In the genomic region with DNA sequence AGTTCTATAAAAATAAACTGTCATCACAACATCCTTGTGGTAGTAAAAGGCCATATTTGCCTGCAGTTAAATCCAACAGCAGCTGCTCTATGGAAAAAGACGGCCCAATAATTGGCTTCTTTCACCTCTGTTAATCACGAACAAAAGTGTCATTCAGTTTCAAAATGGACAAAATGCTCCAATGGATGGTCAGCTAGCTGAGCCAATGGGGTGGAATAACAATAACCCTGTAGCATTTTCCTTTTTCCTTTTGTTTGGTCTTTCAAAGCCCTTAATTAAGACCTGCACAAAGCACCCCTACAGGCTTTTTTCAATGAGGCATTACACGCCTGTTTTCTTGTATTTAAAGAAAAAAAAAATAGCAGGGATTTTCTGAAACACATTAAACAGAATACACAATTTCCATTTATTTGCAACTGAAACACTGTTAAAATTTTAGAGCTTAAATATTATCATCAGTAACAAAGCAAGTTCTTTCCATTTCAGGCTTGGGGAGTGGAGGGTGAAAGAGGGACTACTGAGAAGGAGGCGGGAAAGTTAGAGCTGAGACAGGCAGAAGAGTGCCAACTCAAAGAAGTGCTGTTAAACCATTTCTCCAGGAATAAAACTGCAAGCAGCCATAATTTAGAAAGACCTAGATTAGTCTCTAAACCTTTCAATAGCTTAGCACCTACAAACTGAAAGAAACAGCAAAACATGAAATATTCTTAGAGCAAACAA, we compare ENCODE assay signal across 10 cellular contexts. TPM values are rescaled to one million over a fixed set of nuclear protein-coding genes. Genes with fewer than 3 reads are reported as not detected.
DNase-seq lines count a peak whose midpoint lies in the region; ATAC-seq and TF ChIP-seq lines count a peak whose summit lies in the region.
"Had no signal": no experiment of that assay in that cellular context is flagged by ENCODE, and none has a peak within 500 bp of the region (broad histone marks: within the 10 kb centered on the region; RNA-seq: fewer than 3 reads in every experiment).

No MANE protein-coding gene starts in this region.

- intact Hi-C loops in esophagus muscularis mucosa (cut with DNase I), result no loop called here

- no peak for TF ChIP-seq EP300 in esophagus muscularis mucosa (IDR thresholded peaks at IDR 0.05)

- H3K4me3 ChIP-seq in esophagus muscularis mucosa, result no peak overlapping the region
- H3K4me3 ChIP-seq: right atrium auricular region had no signal

- no peak for TF ChIP-seq POLR2A in esophagus muscularis mucosa (IDR thresholded peaks at IDR 0.05; ENCODE audit: low read depth)

- TF ChIP-seq CTCF in esophagus muscularis mucosa (IDR thresholded peaks at IDR 0.05) (no peak), RWPE1 (conservative IDR thresholded peaks at IDR 0.05; ENCODE audit: low read depth) (no peak)

- peaks cover 3 to 26% (median 23%) of the 10 kb centered on the region in 4 donors for H3K4me1 ChIP-seq in esophagus muscularis mucosa

- H3K27me3 ChIP-seq in esophagus muscularis mucosa, result no peaks in the 10 kb centered on the region
- H3K27me3 ChIP-seq: right atrium auricular region had no signal

- ATAC-seq in GM18867 (IDR thresholded peaks at IDR 0.05; ENCODE audit: unreplicated experiment), result no peak

- no peaks in the 10 kb centered on the region for H3K36me3 ChIP-seq in esophagus muscularis mucosa
- H3K36me3 ChIP-seq: right atrium auricular region had no signal

- CTCF ChIA-PET in RWPE1 (lab: Yijun Ruan, JAX), result no interaction called here

- H3K9me3 ChIP-seq in esophagus muscularis mucosa, result no peaks in the 10 kb centered on the region
- H3K9me3 ChIP-seq: right atrium auricular region had no signal

- peak overlapping the region; percentile 64 for H3K27ac ChIP-seq in temporal lobe (ENCODE audit: low read depth, low read length)
- H3K27ac ChIP-seq in esophagus muscularis mucosa (replicated peaks in 1 of 4), result no peak overlapping the region
- no peak overlapping the region for H3K27ac ChIP-seq in RWPE1
- H3K27ac ChIP-seq: right atrium auricular region had no signal

- DNase-seq in NCI-H1105 (lab: John Stamatoyannopoulos, UW) (peak; percentile 80), NCI-H774 (lab: John Stamatoyannopoulos, UW) (peak; percentile 89), iPS DF 19.7 (ENCODE audit: low read depth, low spot score) (peak; percentile 25), esophagus muscularis mucosa (ENCODE audit: extremely low spot score) (no peak), RWPE1 (ENCODE audit: low spot score) (no peak)
- DNase-seq: NCI-H2029, SHP77 treated with DMSO at 0.1 percent for 48 hours had no signal

- WGBS in esophagus muscularis mucosa, result 87% methylated on average over 4 of the region's 4 CpGs

- POLR2A ChIA-PET in RWPE1 (lab: Yijun Ruan, JAX; ENCODE audit: low non-redundant PET), result no interaction called here

RNA-seq across cellular contexts. Expression of a gene that starts 28.7 kb away (rescaled TPM):
- 17.5 TPM for total RNA-seq in temporal lobe
- 10 to 100 TPM; 24.9 to 37.6 (median 27.6) TPM for total RNA-seq in esophagus muscularis mucosa

Comparison
In these comparisons a context has a peak if more than half of its experiments do, and no peak if none do; other contexts are left out.
1. DNase-seq: peak in NCI-H1105 (single experiment), NCI-H774 (single experiment) and iPS DF 19.7 (single experiment); none in esophagus muscularis mucosa (single experiment) and RWPE1 (single experiment).